ENCODE assay signal across 12 cellular contexts in the genomic region with DNA sequence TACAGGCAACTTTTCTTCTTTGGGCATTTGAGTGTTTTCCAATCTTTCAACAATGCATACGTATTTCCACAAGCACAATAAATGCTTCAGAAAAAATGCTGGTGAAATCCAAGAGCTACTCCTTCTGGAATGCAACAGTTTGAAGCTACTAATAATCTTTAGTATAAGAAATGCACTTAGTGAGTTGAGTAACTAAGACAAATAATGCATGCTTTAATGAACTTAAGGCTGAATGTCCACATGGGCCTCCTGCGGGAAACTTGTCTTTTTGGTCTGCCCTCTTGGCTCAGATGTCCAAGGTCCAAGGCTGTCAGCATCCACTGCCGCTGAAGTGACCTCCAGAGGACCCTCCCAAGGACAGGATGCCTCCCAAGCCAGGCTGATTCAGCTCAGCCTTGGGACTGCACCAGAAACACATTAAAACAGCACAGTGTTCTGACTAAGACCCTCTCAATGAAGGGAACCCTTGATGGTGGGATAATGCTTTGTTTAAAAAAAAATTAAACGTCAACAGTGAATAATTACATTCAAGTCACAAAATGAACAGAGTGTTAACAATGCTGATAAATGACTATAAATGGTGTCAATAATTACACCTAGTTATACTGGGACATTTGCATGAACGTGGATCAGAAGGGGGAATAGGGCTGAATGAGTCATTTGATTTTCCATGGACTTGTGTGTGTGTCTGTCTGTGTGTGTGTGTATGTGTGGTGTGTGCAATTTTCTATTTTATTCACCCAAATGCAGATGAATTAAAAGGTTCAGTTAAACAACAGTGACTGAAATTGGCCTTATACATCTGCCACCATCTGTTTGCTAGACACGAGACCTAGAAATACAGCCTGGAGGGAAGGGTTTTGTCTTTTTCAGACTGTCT.
DNase-seq lines count a peak whose midpoint lies in the region; ATAC-seq and TF ChIP-seq lines count a peak whose summit lies in the region.
"Had no signal": no experiment of that assay in that cellular context is flagged by ENCODE, and none has a peak within 500 bp of the region (broad histone marks: within the 10 kb centered on the region; RNA-seq: fewer than 3 reads in every experiment).

No MANE protein-coding gene starts in this region.

- no peak overlapping the region for H3K27ac ChIP-seq in lower lobe of right lung

- no peak for TF ChIP-seq CTCF in HFFc6 (IDR thresholded peaks at IDR 0.05)
- TF ChIP-seq CTCF in chondrocyte (IDR thresholded peaks at IDR 0.05): no peak
- TF ChIP-seq CTCF in fibroblast of villous mesenchyme (IDR thresholded peaks at IDR 0.05; ENCODE audit: insufficient read depth, low read depth, low read length): no peak
- no peak for TF ChIP-seq CTCF in progenitor cell of endocrine pancreas (IDR thresholded peaks at IDR 0.05; ENCODE audit: unreplicated experiment)
- no peak for TF ChIP-seq CTCF in lower lobe of right lung (IDR thresholded peaks at IDR 0.05)

- peak; percentile 21 for DNase-seq in HFFc6
- no peak for DNase-seq in chondrocyte (ENCODE audit: low spot score)
- DNase-seq in fibroblast of villous mesenchyme (ENCODE audit: low read depth): peak; percentile 14
- no peak for DNase-seq in progenitor cell of endocrine pancreas (ENCODE audit: low spot score, unreplicated experiment)
- no peak for DNase-seq in NCI-H748 treated with DMSO at 0.1 percent for 48 hours (lab: John Stamatoyannopoulos, UW)
- DNase-seq in lower lobe of right lung: no peak
- no peak for DNase-seq in NCI-H1092 (lab: John Stamatoyannopoulos, UW)
- no peak for DNase-seq in NCI-H774 (lab: John Stamatoyannopoulos, UW)
- DNase-seq: Calu3; CD4-positive, alpha-beta T cell; KBM-7; SHP77 had no signal

- H3K9me3 Mint-ChIP-seq in HFFc6 (no peaks in the 10 kb centered on the region), chondrocyte (ENCODE audit: low read depth) (no peaks in the 10 kb centered on the region), progenitor cell of endocrine pancreas (ENCODE audit: low read depth) (no peaks in the 10 kb centered on the region)

- peaks cover 18% of the 10 kb centered on the region; the same call in 1 of the 2 replicates for H3K4me1 Mint-ChIP-seq in HFFc6 (ENCODE audit: low read depth)
- peaks cover 28% of the 10 kb centered on the region for H3K4me1 Mint-ChIP-seq in chondrocyte (ENCODE audit: low read depth)
- peaks cover 14% of the 10 kb centered on the region for H3K4me1 Mint-ChIP-seq in progenitor cell of endocrine pancreas (ENCODE audit: low read depth)

- no peak for ATAC-seq in lower lobe of right lung

- H3K4me1 ChIP-seq in lower lobe of right lung: no peaks in the 10 kb centered on the region

- H3K36me3 Mint-ChIP-seq in HFFc6 (ENCODE audit: low read depth) (peaks cover 46% of the 10 kb centered on the region), chondrocyte (ENCODE audit: low read depth) (peaks cover 65% of the 10 kb centered on the region), progenitor cell of endocrine pancreas (ENCODE audit: insufficient read depth) (peaks cover 17% of the 10 kb centered on the region)

- intact Hi-C loops in lower lobe of right lung (cut with DNase I): no loop called here

- H3K36me3 ChIP-seq in lower lobe of right lung: peaks cover 85% of the 10 kb centered on the region

- H3K4me3 ChIP-seq in fibroblast of villous mesenchyme (ENCODE audit: low read depth, low read length): no peak overlapping the region
- no peak overlapping the region for H3K4me3 ChIP-seq in lower lobe of right lung

- no peaks in the 10 kb centered on the region for H3K9me3 ChIP-seq in lower lobe of right lung

- H3K4me3 Mint-ChIP-seq in HFFc6: no peak overlapping the region
- no peak overlapping the region for H3K4me3 Mint-ChIP-seq in chondrocyte (ENCODE audit: unreplicated experiment)
- no peak overlapping the region for H3K4me3 Mint-ChIP-seq in progenitor cell of endocrine pancreas (ENCODE audit: low read depth)
- H3K4me3 Mint-ChIP-seq: CD4-positive, alpha-beta T cell had no signal

- H3K27me3 Mint-ChIP-seq in HFFc6 (ENCODE audit: insufficient read depth): no peaks in the 10 kb centered on the region
- no peaks in the 10 kb centered on the region for H3K27me3 Mint-ChIP-seq in chondrocyte (ENCODE audit: low read depth)
- H3K27me3 Mint-ChIP-seq in progenitor cell of endocrine pancreas: no peaks in the 10 kb centered on the region
- H3K27me3 Mint-ChIP-seq: CD4-positive, alpha-beta T cell had no signal

- peak overlapping the region; percentile 46; the same call in 1 of the 2 replicates for H3K27ac Mint-ChIP-seq in HFFc6
- H3K27ac Mint-ChIP-seq in chondrocyte (ENCODE audit: unreplicated experiment): peak overlapping the region; percentile 74
- H3K27ac Mint-ChIP-seq in progenitor cell of endocrine pancreas: peak overlapping the region; percentile 56
- H3K27ac Mint-ChIP-seq: CD4-positive, alpha-beta T cell had no signal

- H3K27me3 ChIP-seq in lower lobe of right lung (ENCODE audit: low read depth): no peaks in the 10 kb centered on the region

Comparison
In these comparisons a context has a peak if more than half of its experiments do, and no peak if none do; other contexts are left out.
1. DNase-seq: peak in HFFc6 (single experiment) and fibroblast of villous mesenchyme (single experiment); none in chondrocyte (single experiment), progenitor cell of endocrine pancreas (single experiment), NCI-H748 treated with DMSO at 0.1 percent for 48 hours (single experiment), lower lobe of right lung (single experiment), NCI-H1092 (single experiment) and NCI-H774 (single experiment).
2. Peak in every context shown above with its lines, with median percentiles within 50 percentile points of each other: H3K27ac Mint-ChIP-seq.